6 cellular contexts compared by ENCODE assay signal in the genomic region with DNA sequence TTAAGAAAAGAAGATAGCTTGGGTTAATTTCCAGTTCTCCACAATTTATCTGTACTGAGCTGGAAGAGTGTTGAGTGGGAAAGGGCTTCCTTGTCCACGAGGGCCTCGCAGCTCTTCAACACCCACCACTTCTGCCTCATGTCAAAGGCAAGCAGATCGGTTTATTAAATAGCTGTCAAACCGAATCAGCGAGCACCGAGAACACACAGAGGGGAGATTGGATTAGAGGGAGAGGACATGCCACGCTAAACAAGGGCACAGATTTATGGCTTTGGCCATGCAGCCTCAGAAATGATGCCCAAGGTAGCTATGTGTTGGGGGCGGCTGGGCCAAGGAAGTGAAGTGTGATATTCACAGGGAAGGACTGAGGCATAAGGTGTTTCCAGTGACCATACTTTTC.
"Had no signal": no experiment of that assay in that cellular context is flagged by ENCODE, and none has a peak within 500 bp of the region (broad histone marks: within the 10 kb centered on the region; RNA-seq: fewer than 3 reads in every experiment).

No MANE protein-coding gene starts in this region.

- H2AFZ ChIP-seq: GM23338 had no signal

- H3K4me2 ChIP-seq: GM23338 had no signal

- DNase-seq: H9, HCEC 1CT had no signal

- H3K4me3 ChIP-seq: GM23338 had no signal

- H3K4me3 Mint-ChIP-seq: GM23338, H9, IgD-negative memory B cell had no signal

- H3K9me3 Mint-ChIP-seq: GM23338, H9 had no signal

- H3K27ac ChIP-seq: HL-60 had no signal

- H3K27ac Mint-ChIP-seq: GM23338, H9, IgD-negative memory B cell had no signal

- H3K4me1 Mint-ChIP-seq: IgD-negative memory B cell had no signal

- ATAC-seq: GM23338, HepG2 had no signal
